ENCODE assay signal across 8 cellular contexts in genomic region chr12:108633534-108634224, GRCh38. TPM values are rescaled to one million over a fixed set of nuclear protein-coding genes. Genes with fewer than 3 reads are reported as not detected.
DNase-seq lines count a peak whose midpoint lies in the region; ATAC-seq lines count a peak whose summit lies in the region.

TSS of gene SELPLG (minus strand) at chr12:108633894. CDS start at chr12:108624307, 9,587 bp downstream.

- peaks cover 0 to 2% of the 10 kb centered on the region in 2 donors for H3K9me3 Mint-ChIP-seq in stimulated activated naive B cell treated with anti-CD40 and anti-IgM and Interleukin-4, amounts not matched to agents 10 μg/mL and 1 μg/mL and 100 μg/mL, for 72 hours

- no peaks in the 10 kb centered on the region for H3K36me3 ChIP-seq in SJSA1

- peaks cover 2 to 5% of the 10 kb centered on the region in 2 donors for H3K36me3 Mint-ChIP-seq in stimulated activated naive B cell treated with anti-CD40 and anti-IgM and Interleukin-4, amounts not matched to agents 10 μg/mL and 1 μg/mL and 100 μg/mL, for 72 hours

- H3K27ac Mint-ChIP-seq in stimulated activated naive B cell treated with anti-CD40 and anti-IgM and Interleukin-4, amounts not matched to agents 10 μg/mL and 1 μg/mL and 100 μg/mL, for 72 hours = peak within 1 kb of the TSS; percentile 96

- DNase-seq in SJSA1 (ENCODE audit: low read depth in 1 of 2, low spot score in 2 of 2) (peak; percentile 65 to 94), DMS53 (lab: John Stamatoyannopoulos, UW) (no peak), DMS153 treated with DMSO at 0.1 percent for 48 hours (lab: John Stamatoyannopoulos, UW; ENCODE audit: unreplicated experiment) (no peak)
- peak; percentile 17 to 72 (median 48) for DNase-seq in activated naive CD4-positive, alpha-beta T cell (lab: John Stamatoyannopoulos, UW)
- peak; percentile 94 for DNase-seq in stimulated activated naive B cell treated with anti-CD40 and anti-IgM and Interleukin-4, amounts not matched to agents 10 μg/mL and 1 μg/mL and 100 μg/mL, for 72 hours

- peak; percentile 61 for ATAC-seq in GM18520 (IDR thresholded peaks at IDR 0.05; ENCODE audit: unreplicated experiment)
- peak; percentile 53 for ATAC-seq in HG02981 (IDR thresholded peaks at IDR 0.05; ENCODE audit: unreplicated experiment)
- ATAC-seq in stimulated activated naive B cell treated with anti-CD40 and anti-IgM and Interleukin-4, amounts not matched to agents 10 μg/mL and 1 μg/mL and 100 μg/mL, for 72 hours (replicated peaks) = peak; percentile 78 to 82

- peaks cover 56 to 91% of the 10 kb centered on the region in 2 donors for H3K4me1 Mint-ChIP-seq in stimulated activated naive B cell treated with anti-CD40 and anti-IgM and Interleukin-4, amounts not matched to agents 10 μg/mL and 1 μg/mL and 100 μg/mL, for 72 hours

- 0 out of 2 replicates have a peak, but pooled peaks cover 3% of the 10 kb centered on the region for H3K27me3 ChIP-seq in SJSA1 (replicated peaks)
- no peaks in the 10 kb centered on the region for H3K27me3 ChIP-seq in mononuclear cell (ENCODE audit: insufficient read depth, low read length)

- H3K9me3 ChIP-seq in SJSA1 (replicated peaks) (no peaks in the 10 kb centered on the region), mononuclear cell (ENCODE audit: low read depth, low read length) (no peaks in the 10 kb centered on the region)

- no peaks in the 10 kb centered on the region for H3K27me3 Mint-ChIP-seq in stimulated activated naive B cell treated with anti-CD40 and anti-IgM and Interleukin-4, amounts not matched to agents 10 μg/mL and 1 μg/mL and 100 μg/mL, for 72 hours

- H3K4me1 ChIP-seq in SJSA1 (replicated peaks) = peaks cover 29% of the 10 kb centered on the region
- H3K4me1 ChIP-seq in mononuclear cell (ENCODE audit: insufficient read depth, low read length) = peaks cover 96% of the 10 kb centered on the region

- H3K4me3 ChIP-seq in SJSA1 (no peak within 1 kb of the TSS), mononuclear cell (ENCODE audit: low read length) (peak within 1 kb of the TSS; percentile 90)

- H3K27ac ChIP-seq in SJSA1 = no peak within 1 kb of the TSS

- peak within 1 kb of the TSS; percentile 59 to 73 for H3K4me3 Mint-ChIP-seq in stimulated activated naive B cell treated with anti-CD40 and anti-IgM and Interleukin-4, amounts not matched to agents 10 μg/mL and 1 μg/mL and 100 μg/mL, for 72 hours

RNA-seq across cellular contexts. Expression of gene SELPLG, which starts in this region (rescaled TPM):
- 2.1 and 2.9 TPM in 2 replicates for total RNA-seq in SJSA1 (2014; rRNA removed; shearing (Covaris generic))
- 36.8 TPM for total RNA-seq in mononuclear cell

Comparison
In these comparisons a context has a peak if more than half of its experiments do, and no peak if none do; other contexts are left out.
1. DNase-seq: peak in SJSA1 (2 of 2), activated naive CD4-positive, alpha-beta T cell (4 of 4) and stimulated activated naive B cell treated with anti-CD40 and anti-IgM and Interleukin-4, amounts not matched to agents 10 μg/mL and 1 μg/mL and 100 μg/mL, for 72 hours (single experiment); none in DMS53 (single experiment) and DMS153 treated with DMSO at 0.1 percent for 48 hours (single experiment).
2. Peak in every context shown above with its lines, with median percentiles within 50 percentile points of each other: ATAC-seq.